7 cellular contexts compared by ENCODE assay signal in the genomic region with DNA sequence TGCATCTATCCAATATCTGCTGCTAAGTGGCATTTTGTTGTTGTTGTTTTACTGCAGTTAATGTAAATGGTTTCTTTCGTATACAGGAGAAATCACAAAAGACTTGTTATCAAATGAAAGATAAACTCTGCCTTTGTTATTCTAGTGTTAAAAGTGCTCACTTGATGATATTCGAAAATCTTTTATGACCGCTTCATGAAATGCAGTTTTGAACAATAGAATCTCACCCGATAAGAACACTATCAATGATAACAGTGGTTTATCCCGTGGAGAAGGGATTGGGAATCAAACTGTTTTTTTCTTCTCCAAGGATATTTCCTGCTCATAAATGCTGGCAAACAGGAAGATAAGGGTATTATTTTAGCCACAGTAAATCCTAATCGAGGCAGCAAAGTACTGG.
"Had no signal": no experiment of that assay in that cellular context is flagged by ENCODE, and none has a peak within 500 bp of the region (broad histone marks: within the 10 kb centered on the region; RNA-seq: fewer than 3 reads in every experiment).

No MANE protein-coding gene starts in this region.

- H3K9me3 Mint-ChIP-seq: GM23338, H9 had no signal

- H3K4me2 ChIP-seq: GM23338 had no signal

- H3K27me3 Mint-ChIP-seq: IgD-negative memory B cell had no signal

- H3K4me3 ChIP-seq: GM23338 had no signal

- DNase-seq: H9, HCEC 1CT, HFFc6 had no signal

- H3K27ac ChIP-seq: HL-60 had no signal

- H3K4me3 Mint-ChIP-seq: GM23338, H9, HFFc6, IgD-negative memory B cell had no signal

- ATAC-seq: GM23338, HepG2 had no signal

- H2AFZ ChIP-seq: GM23338 had no signal

- H3K27ac Mint-ChIP-seq: GM23338, H9, HFFc6, IgD-negative memory B cell had no signal

- H3K4me1 Mint-ChIP-seq: IgD-negative memory B cell had no signal
